ENCODE assay signal across 8 cellular contexts in genomic region chr3:161320837-161321236, GRCh38. TPM values are rescaled to one million over a fixed set of nuclear protein-coding genes. Genes with fewer than 3 reads are reported as not detected.
"Had no signal": no experiment of that assay in that cellular context is flagged by ENCODE, and none has a peak within 500 bp of the region (broad histone marks: within the 10 kb centered on the region; RNA-seq: fewer than 3 reads in every experiment).

No MANE protein-coding gene starts in this region.

- H3K4me2 ChIP-seq: KMS-11 had no signal

- ATAC-seq: K562 had no signal

- H3K4me3 ChIP-seq: K562 had no signal

- H3K9ac ChIP-seq: KMS-11 had no signal

- DNase-seq: IMR-90, KBM-7, KG1 had no signal

- H3K27ac ChIP-seq: HL-60, KMS-11 had no signal

- FAIRE-seq: HTR-8/SVneo, K562 had no signal

RNA-seq across cellular contexts. Expression of gene SPTSSB, which starts 50.5 kb away (rescaled TPM):
- total RNA-seq: IMR-90 had no signal
- polyA plus RNA-seq: IgD-negative memory B cell, IMR-90, K562 had no signal
